Comparison of ENCODE assay signal across 15 cellular contexts in the genomic region with DNA sequence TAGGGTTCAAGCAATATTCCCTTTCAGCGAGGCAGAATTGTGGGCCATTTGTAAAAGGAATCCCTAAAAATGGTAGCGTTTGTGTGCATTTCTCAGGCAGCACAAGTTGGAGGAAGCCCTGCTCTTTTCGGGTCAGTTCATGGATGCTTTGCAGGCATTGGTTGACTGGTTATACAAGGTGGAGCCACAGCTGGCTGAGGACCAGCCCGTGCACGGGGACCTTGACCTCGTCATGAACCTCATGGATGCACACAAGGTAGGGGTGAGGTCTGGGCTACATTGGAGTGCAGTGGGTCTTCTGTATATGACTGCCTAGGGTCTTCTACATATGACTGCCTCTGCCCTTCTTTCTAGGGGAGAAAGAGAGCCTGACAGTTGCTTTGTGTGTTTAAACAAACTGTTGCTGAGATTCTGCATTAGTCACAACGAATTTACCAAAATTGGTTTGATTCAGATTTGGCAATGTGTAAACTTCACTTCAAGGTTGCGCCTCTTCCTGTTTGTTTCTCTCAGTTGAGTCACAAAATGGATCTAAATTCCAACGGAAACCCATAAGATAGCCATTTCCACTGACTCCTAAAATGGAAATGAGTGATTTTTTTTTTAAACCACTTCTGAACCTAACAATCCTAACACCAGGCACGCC. TPM values are rescaled to one million over a fixed set of nuclear protein-coding genes. Genes with fewer than 3 reads are reported as not detected.
DNase-seq lines count a peak whose midpoint lies in the region; ATAC-seq and TF ChIP-seq lines count a peak whose summit lies in the region.
"Had no signal": no experiment of that assay in that cellular context is flagged by ENCODE, and none has a peak within 500 bp of the region (broad histone marks: within the 10 kb centered on the region; RNA-seq: fewer than 3 reads in every experiment).

No MANE protein-coding gene starts in this region.

- TF ChIP-seq POLR2A in IMR-90 (IDR thresholded peaks at IDR 0.05; ENCODE audit: low read depth, low read length), result no peak

- H3K9ac ChIP-seq in IMR-90 (ENCODE audit: low read depth, low read length) (peak overlapping the region; percentile 0; the same call in 1 of the 2 replicates), mucosa of rectum (ENCODE audit: low read depth in 1 of 2, low read length in 2 of 2) (no peak overlapping the region)

- H2BK15ac ChIP-seq in IMR-90 (ENCODE audit: low read depth, low read length), result peak overlapping the region; percentile 39; the same call in 1 of the 3 replicates

- H2AK5ac ChIP-seq in IMR-90 (ENCODE audit: low read depth, low read length), result peak overlapping the region; percentile 89

- TF ChIP-seq CTCF in IMR-90 (conservative IDR thresholded peaks at IDR 0.05; ENCODE audit: low read depth, low read length) (no peak), dorsolateral prefrontal cortex (IDR thresholded peaks at IDR 0.05 in 54 of 56, conservative IDR thresholded peaks at IDR 0.05 in 2 of 56; ENCODE audit: low read depth in 1 of 56, partially characterized antibody in 56 of 56) (no peak), CD14-positive monocyte (IDR thresholded peaks at IDR 0.05) (no peak)

- no peaks in the 10 kb centered on the region for H3K4me1 Mint-ChIP-seq in CD14-positive monocyte
- no peaks in the 10 kb centered on the region for H3K4me1 Mint-ChIP-seq in activated T-helper 2 cell treated with anti-CD3 and anti-CD28 coated beads, Interferon-gamma antibody, Interleukin-2, Interleukin-4, amounts not matched to agents 10 μg/mL and 5 μg/mL and 100 μg/mL, durations not matched to agents 14 hours and 24 hours and 36 hours (ENCODE audit: low read depth)

- peaks cover 10% of the 10 kb centered on the region for H3K9me1 ChIP-seq in IMR-90 (ENCODE audit: insufficient read depth, low read length)

- dilution Hi-C loops in IMR-90 (cut with HindIII; ENCODE audit: low sequenced_read_pairs, unreplicated experiment), result loop anchor here (25.0 kb wide), 1 partner anchor 89 kb away; no protein-coding TSS in a partner anchor

- peak overlapping the region; percentile 95 for H2BK20ac ChIP-seq in IMR-90 (ENCODE audit: low read depth, low read length)

- H3K4me1 ChIP-seq in IMR-90 (ENCODE audit: control insufficient read depth, insufficient read depth, low read length) (peaks cover 8% of the 10 kb centered on the region), mucosa of rectum (ENCODE audit: control insufficient read depth in 2 of 2, insufficient read depth in 2 of 2, low read length in 2 of 2) (no peaks in the 10 kb centered on the region)
- H3K4me1 ChIP-seq: HAP-1 had no signal

- H3K4me2 ChIP-seq in IMR-90 (ENCODE audit: low read depth, low read length), result peak overlapping the region; percentile 38; the same call in 1 of the 2 replicates

- intact Hi-C loops in IMR-90 (cut with micrococcal nuclease) (no loop called here), dorsolateral prefrontal cortex (cut with DNase I) (no loop called here), CD14-positive monocyte (cut with micrococcal nuclease) (no loop called here)
- intact Hi-C loops in activated T-helper 2 cell treated with anti-CD3 and anti-CD28 coated beads, Interferon-gamma antibody, Interleukin-2, Interleukin-4, amounts not matched to agents 10 μg/mL and 5 μg/mL and 100 μg/mL, durations not matched to agents 14 hours and 24 hours and 36 hours (cut with micrococcal nuclease), result no loop called here

- H4K20me1 ChIP-seq in IMR-90 (ENCODE audit: insufficient read depth, low read length), result peaks cover 4% of the 10 kb centered on the region; the same call in 1 of the 2 replicates

- H2BK5ac ChIP-seq in IMR-90 (ENCODE audit: low read depth, low read length, poor library complexity, severe bottlenecking), result peak overlapping the region; percentile 98

- peak overlapping the region; percentile 69 for H3K18ac ChIP-seq in IMR-90 (ENCODE audit: low read depth, low read length)

- H3K4ac ChIP-seq in IMR-90 (ENCODE audit: low read depth, low read length), result peak overlapping the region; percentile 91

- peak; percentile 79 for ATAC-seq in IMR-90 (ENCODE audit: low read depth)
- no peak for ATAC-seq in HG03196 (IDR thresholded peaks at IDR 0.05; ENCODE audit: unreplicated experiment)
- ATAC-seq: GM12878 had no signal

- H4K91ac ChIP-seq in IMR-90 (ENCODE audit: insufficient read depth, low read depth, low read length), result peak overlapping the region; percentile 90

- H3K27ac ChIP-seq in IMR-90 (ENCODE audit: insufficient read depth, low read length), result peak overlapping the region; percentile 77
- H3K27ac ChIP-seq in dorsolateral prefrontal cortex, result peak overlapping the region in 46 of 59 donors; percentile 10 to 84 (median 63)
- peak overlapping the region; percentile 20 to 59 for H3K27ac ChIP-seq in mucosa of rectum (ENCODE audit: low read depth in 2 of 2, low read length in 2 of 2)

- no peaks in the 10 kb centered on the region for H3K27me3 ChIP-seq in IMR-90 (ENCODE audit: control insufficient read depth, insufficient read depth, low read length)
- no peaks in the 10 kb centered on the region for H3K27me3 ChIP-seq in dorsolateral prefrontal cortex
- no peaks in the 10 kb centered on the region for H3K27me3 ChIP-seq in mucosa of rectum (ENCODE audit: control insufficient read depth in 2 of 2, insufficient read depth in 2 of 2, low read length in 2 of 2)

- CTCF ChIA-PET in IMR-90 (lab: Yijun Ruan, JAX), result no interaction called here

- POLR2A ChIA-PET in IMR-90 (lab: Charles Lee; ENCODE audit: unreplicated experiment), result interaction anchor here (0.6 kb wide), 1 partner anchor 46 kb away, joined by 3 read pairs; no protein-coding TSS in a partner anchor

- H3K4me3 Mint-ChIP-seq in CD14-positive monocyte, result no peak overlapping the region
- H3K4me3 Mint-ChIP-seq in activated T-helper 2 cell treated with anti-CD3 and anti-CD28 coated beads, Interferon-gamma antibody, Interleukin-2, Interleukin-4, amounts not matched to agents 10 μg/mL and 5 μg/mL and 100 μg/mL, durations not matched to agents 14 hours and 24 hours and 36 hours (ENCODE audit: low read depth), result no peak overlapping the region

- peak overlapping the region in 1 of 7 donors; percentile 77 for H3K27ac Mint-ChIP-seq in CD14-positive monocyte
- no peak overlapping the region for H3K27ac Mint-ChIP-seq in activated T-helper 2 cell treated with anti-CD3 and anti-CD28 coated beads, Interferon-gamma antibody, Interleukin-2, Interleukin-4, amounts not matched to agents 10 μg/mL and 5 μg/mL and 100 μg/mL, durations not matched to agents 14 hours and 24 hours and 36 hours

- H3K27me3 Mint-ChIP-seq in CD14-positive monocyte (ENCODE audit: low read depth in 3 of 3), result no peaks in the 10 kb centered on the region
- no peaks in the 10 kb centered on the region for H3K27me3 Mint-ChIP-seq in activated T-helper 2 cell treated with anti-CD3 and anti-CD28 coated beads, Interferon-gamma antibody, Interleukin-2, Interleukin-4, amounts not matched to agents 10 μg/mL and 5 μg/mL and 100 μg/mL, durations not matched to agents 14 hours and 24 hours and 36 hours (ENCODE audit: low read depth)

- no TSS peak for BruUV-seq in IMR-90 (replicated peaks; lab: Mats Ljungman, UMichigan)

- peak overlapping the region; percentile 88 for H3K23ac ChIP-seq in IMR-90 (ENCODE audit: low read depth, low read length)

- H2AFZ ChIP-seq in IMR-90 (replicated peaks; ENCODE audit: low read length, poor library complexity), result no peak overlapping the region

- no peak for TF ChIP-seq RAD21 in IMR-90 (IDR thresholded peaks at IDR 0.05; ENCODE audit: low read length)

- in situ Hi-C loops in IMR-90 (cut with MboI; ENCODE audit: low sequenced_read_pairs), result no loop called here

- 50% methylated on average over 3 of the region's 10 CpGs; no CpG with 5 or more reads in 1 of the 2 experiments for WGBS in IMR-90 (ENCODE audit: extremely low coverage in 2 of 2, insufficient read length in 1 of 2), 2 experiments

- H3K4me3 ChIP-seq in IMR-90 (ENCODE audit: insufficient read depth, low read depth, low read length), result no peak overlapping the region
- no peak overlapping the region for H3K4me3 ChIP-seq in dorsolateral prefrontal cortex
- H3K4me3 ChIP-seq in mucosa of rectum (ENCODE audit: low read length in 2 of 2), result no peak overlapping the region
- H3K4me3 ChIP-seq: GM12878, HAP-1 had no signal

- no peaks in the 10 kb centered on the region for H3K9me3 Mint-ChIP-seq in CD14-positive monocyte
- no peaks in the 10 kb centered on the region for H3K9me3 Mint-ChIP-seq in activated T-helper 2 cell treated with anti-CD3 and anti-CD28 coated beads, Interferon-gamma antibody, Interleukin-2, Interleukin-4, amounts not matched to agents 10 μg/mL and 5 μg/mL and 100 μg/mL, durations not matched to agents 14 hours and 24 hours and 36 hours

- H3K36me3 Mint-ChIP-seq in CD14-positive monocyte, result peaks cover 89 to 99% of the 10 kb centered on the region in 2 donors
- H3K36me3 Mint-ChIP-seq in activated T-helper 2 cell treated with anti-CD3 and anti-CD28 coated beads, Interferon-gamma antibody, Interleukin-2, Interleukin-4, amounts not matched to agents 10 μg/mL and 5 μg/mL and 100 μg/mL, durations not matched to agents 14 hours and 24 hours and 36 hours (ENCODE audit: low read depth), result peaks cover 77% of the 10 kb centered on the region

- H4K5ac ChIP-seq in IMR-90 (ENCODE audit: low read depth, low read length), result peak overlapping the region; percentile 97

- H3K9me3 ChIP-seq in IMR-90 (ENCODE audit: control insufficient read depth, insufficient read depth, low read length), result no peaks in the 10 kb centered on the region
- no peaks in the 10 kb centered on the region for H3K9me3 ChIP-seq in mucosa of rectum (ENCODE audit: control insufficient read depth in 2 of 2, low read length in 2 of 2)
- H3K9me3 ChIP-seq: HAP-1 had no signal

- H2AK9ac ChIP-seq in IMR-90 (replicated peaks; ENCODE audit: low read depth, low read length, poor library complexity), result peak overlapping the region; percentile 47

- H3K56ac ChIP-seq in IMR-90 (ENCODE audit: extremely low read depth, insufficient read depth, low read length), result peak overlapping the region; percentile 71

- peak; percentile 41 for DNase-seq in AG20443 (ENCODE audit: low spot score)
- DNase-seq in IMR-90, result peak; percentile 89
- no peak for DNase-seq in dorsolateral prefrontal cortex
- no peak for DNase-seq in NOMO-1 (lab: John Stamatoyannopoulos, UW; ENCODE audit: unreplicated experiment in 2 of 2)
- no peak for DNase-seq in CD14-positive monocyte (ENCODE audit: low spot score)
- no peak for DNase-seq in activated T-helper 2 cell treated with anti-CD3 and anti-CD28 coated beads, Interferon-gamma antibody, Interleukin-2, Interleukin-4, amounts not matched to agents 10 μg/mL and 5 μg/mL and 100 μg/mL, durations not matched to agents 14 hours and 24 hours and 36 hours (ENCODE audit: low spot score)
- DNase-seq: aorta; kidney glomerular epithelial cell; NCI-H2081 treated with DMSO at 0.1 percent for 48 hours; OCI-M1; stimulated activated naive CD4-positive, alpha-beta T cell treated with Interleukin-2 at 50 U/mL for 16 hours had no signal

- peak overlapping the region; percentile 99 for H2BK120ac ChIP-seq in IMR-90 (ENCODE audit: low read depth, low read length)

- peak overlapping the region; percentile 16 to 93; a peak in 3 of 4 replicates for H4K8ac ChIP-seq in IMR-90 (ENCODE audit: low read depth in 2 of 2, low read length in 2 of 2)

- H3K36me3 ChIP-seq in IMR-90 (ENCODE audit: control insufficient read depth, insufficient read depth, low read length), result peaks cover 63% of the 10 kb centered on the region
- peaks cover 74 to 79% of the 10 kb centered on the region in 2 donors for H3K36me3 ChIP-seq in mucosa of rectum (ENCODE audit: control insufficient read depth in 2 of 2, insufficient read depth in 2 of 2, low read length in 2 of 2)

- peaks cover 27 to 55% of the 10 kb centered on the region in 2 experiments for H3K79me1 ChIP-seq in IMR-90 (ENCODE audit: low read depth in 1 of 2, low read length in 2 of 2)

- peak overlapping the region; percentile 75 for H3K14ac ChIP-seq in IMR-90 (replicated peaks; ENCODE audit: low read depth, low read length)

RNA-seq across cellular contexts. Expression of a gene that starts 40.4 kb away (rescaled TPM):
- total RNA-seq in IMR-90 (2012; rRNA removed) (not detected in 2 replicates), dorsolateral prefrontal cortex (10 to 100 TPM in 7 of 120 experiments, 1 to 10 TPM in 113; 2.3 to 13.5 (median 6.6) TPM)
- polyA plus RNA-seq in IMR-90 (2012; rRNA removed) (not detected in 2 replicates), CD14-positive monocyte (not detected)
- 0.05 TPM in 1 of 2 replicates, not detected in the other for polyA plus RNA-seq in IMR-90 (2012; cell fraction: cytosol; rRNA removed)
- not detected in 2 replicates for polyA plus RNA-seq in IMR-90 (2012; cell fraction: nucleus; rRNA removed; ENCODE audit: low replicate concordance)
- 0.11 TPM in 1 of 2 replicates, not detected in the other for total RNA-seq in activated T-helper 2 cell treated with anti-CD3 and anti-CD28 coated beads, Interferon-gamma antibody, Interleukin-2, Interleukin-4, amounts not matched to agents 10 μg/mL and 5 μg/mL and 100 μg/mL, durations not matched to agents 14 hours and 24 hours and 36 hours
- total RNA-seq: aorta, GM12878 had no signal
- polyA plus RNA-seq: aorta, GM12878 had no signal

Comparison
In these comparisons a context has a peak if more than half of its experiments do, and no peak if none do; other contexts are left out.
1. DNase-seq: peak in AG20443 (single experiment) and IMR-90 (single experiment); none in dorsolateral prefrontal cortex (0 of 10), NOMO-1 (0 of 2), CD14-positive monocyte (single experiment) and activated T-helper 2 cell treated with anti-CD3 and anti-CD28 coated beads, Interferon-gamma antibody, Interleukin-2, Interleukin-4, amounts not matched to agents 10 μg/mL and 5 μg/mL and 100 μg/mL, durations not matched to agents 14 hours and 24 hours and 36 hours (single experiment).
2. Peak in every context shown above with its lines, with median percentiles within 50 percentile points of each other: H3K27ac ChIP-seq.